Comparison of ENCODE assay signal across 17 cellular contexts in the genomic region with DNA sequence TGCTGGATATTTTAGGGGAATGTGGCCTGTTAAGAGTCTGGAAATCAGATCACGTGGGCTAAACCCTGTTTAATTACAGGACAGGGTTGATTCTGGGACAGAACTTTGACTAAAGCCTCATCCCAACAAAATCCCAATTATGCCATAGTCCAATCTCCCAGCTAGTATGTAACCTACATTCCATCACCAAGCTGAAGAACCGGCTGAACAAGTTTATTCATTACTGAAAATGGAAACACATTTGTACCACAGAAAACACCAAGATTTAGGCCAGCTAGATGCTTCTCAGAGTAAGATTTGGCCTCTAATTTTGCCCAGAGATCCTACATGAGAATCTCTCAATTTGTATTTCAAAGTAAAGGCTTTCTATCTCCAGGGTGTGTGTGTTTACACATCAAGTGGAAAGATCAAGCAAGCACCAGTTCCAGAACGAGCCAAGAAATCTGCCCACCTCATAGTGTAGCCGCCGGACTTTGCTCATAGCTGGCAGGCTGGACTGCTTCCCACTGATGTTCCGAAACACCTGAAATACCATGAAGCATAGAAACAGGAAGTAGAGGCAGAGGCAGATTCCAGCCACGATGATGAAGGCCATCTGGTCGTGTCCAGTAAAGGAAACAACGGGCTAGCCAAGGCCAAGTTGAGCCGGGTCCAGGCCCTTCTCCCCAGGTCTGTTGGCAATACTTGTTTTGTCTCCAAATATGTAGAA.
DNase-seq lines count a peak whose midpoint lies in the region; ATAC-seq and TF ChIP-seq lines count a peak whose summit lies in the region.
"Had no signal": no experiment of that assay in that cellular context is flagged by ENCODE, and none has a peak within 500 bp of the region (broad histone marks: within the 10 kb centered on the region; RNA-seq: fewer than 3 reads in every experiment).

No MANE protein-coding gene starts in this region.

- H3K4me2 ChIP-seq in parathyroid adenoma (ENCODE audit: low read length): peak overlapping the region; percentile 40

- H3K27me3 ChIP-seq in parathyroid adenoma (ENCODE audit: control insufficient read depth, insufficient read depth, low read length): no peaks in the 10 kb centered on the region
- no peaks in the 10 kb centered on the region for H3K27me3 ChIP-seq in testis
- H3K27me3 ChIP-seq: tibial artery had no signal

- no peaks in the 10 kb centered on the region for H3K9me3 Mint-ChIP-seq in brain

- H2AFZ ChIP-seq in parathyroid adenoma: peak overlapping the region; percentile 57

- peaks cover 4% of the 10 kb centered on the region for H3K27me3 Mint-ChIP-seq in brain

- H3K9me3 ChIP-seq in parathyroid adenoma (ENCODE audit: control insufficient read depth, low read length): no peaks in the 10 kb centered on the region
- H3K9me3 ChIP-seq in testis: no peaks in the 10 kb centered on the region
- H3K9me3 ChIP-seq: psoas muscle, tibial artery had no signal

- H3K4me3 Mint-ChIP-seq in brain: no peak overlapping the region
- H3K4me3 Mint-ChIP-seq: effector memory CD8-positive, alpha-beta T cell; T-helper 17 cell had no signal

- DNase-seq in DMS53 (lab: John Stamatoyannopoulos, UW) (peak; percentile 69), kidney tubule cell (ENCODE audit: low spot score) (peak; percentile 46), germinal center (ENCODE audit: low spot score) (no peak), testis (no peak)
- no peak for DNase-seq in effector CD4-positive, alpha-beta T cell
- DNase-seq: activated naive CD4-positive, alpha-beta T cell treated with Interleukin-2 at 50 U/mL for 16 hours; effector memory CD8-positive, alpha-beta T cell; foreskin melanocyte; NCI-H2081; psoas muscle; T-helper 17 cell; tibial artery had no signal

- H3K4me1 ChIP-seq in parathyroid adenoma (peaks cover 14% of the 10 kb centered on the region), testis (peaks cover 12% of the 10 kb centered on the region)

- H3K27ac ChIP-seq in parathyroid adenoma (peak overlapping the region; percentile 87), testis (no peak overlapping the region)
- H3K27ac ChIP-seq: psoas muscle, tibial artery had no signal

- no peak for TF ChIP-seq POLR2A in testis (IDR thresholded peaks at IDR 0.05)

- no peaks in the 10 kb centered on the region for H3K79me2 ChIP-seq in parathyroid adenoma

- H3K4me3 ChIP-seq in parathyroid adenoma (ENCODE audit: low read depth, low read length) (peak overlapping the region; percentile 8), testis (no peak overlapping the region)
- H3K4me3 ChIP-seq: psoas muscle, tibial artery had no signal

- H3K36me3 Mint-ChIP-seq in brain: peaks cover 43% of the 10 kb centered on the region

- no peak overlapping the region for H3K9ac ChIP-seq in parathyroid adenoma

- H3K4me1 Mint-ChIP-seq in brain: peaks cover 62% of the 10 kb centered on the region
- H3K4me1 Mint-ChIP-seq: T-helper 17 cell had no signal

- H3K36me3 ChIP-seq in parathyroid adenoma (ENCODE audit: control insufficient read depth, insufficient read depth, low read length) (no peaks in the 10 kb centered on the region), testis (ENCODE audit: low read depth, missing control alignments) (no peaks in the 10 kb centered on the region)

- intact Hi-C loops in testis (cut with DNase I; ENCODE audit: low total_unique reads): no loop called here

- peak overlapping the region; percentile 12 to 84 (median 31) for H3K27ac Mint-ChIP-seq in brain
- H3K27ac Mint-ChIP-seq: effector memory CD8-positive, alpha-beta T cell; T-helper 17 cell had no signal

- ATAC-seq in GM21526 (IDR thresholded peaks at IDR 0.05; ENCODE audit: low FRiP score, unreplicated experiment): no peak
- ATAC-seq: activated CD4-positive, CD25-positive, alpha-beta regulatory T cell treated with anti-CD3 and anti-CD28 coated beads, Interleukin-2, amount 50 U/mL, for 24 hours; effector memory CD8-positive, alpha-beta T cell; psoas muscle; Right ventricle myocardium inferior; T-helper 17 cell had no signal

- WGBS in testis, 2 donors: 74 to 78% methylated on average over 10 of the region's 10 CpGs

- TF ChIP-seq CTCF in brain (conservative IDR thresholded peaks at IDR 0.05) (no peak), parathyroid adenoma (IDR thresholded peaks at IDR 0.05) (no peak), testis (IDR thresholded peaks at IDR 0.05) (no peak)

Comparison
In these comparisons a context has a peak if more than half of its experiments do, and no peak if none do; other contexts are left out.
1. DNase-seq: peak in DMS53 (single experiment) and kidney tubule cell (single experiment); none in germinal center (single experiment), testis (single experiment) and effector CD4-positive, alpha-beta T cell (single experiment).